In the genomic region with DNA sequence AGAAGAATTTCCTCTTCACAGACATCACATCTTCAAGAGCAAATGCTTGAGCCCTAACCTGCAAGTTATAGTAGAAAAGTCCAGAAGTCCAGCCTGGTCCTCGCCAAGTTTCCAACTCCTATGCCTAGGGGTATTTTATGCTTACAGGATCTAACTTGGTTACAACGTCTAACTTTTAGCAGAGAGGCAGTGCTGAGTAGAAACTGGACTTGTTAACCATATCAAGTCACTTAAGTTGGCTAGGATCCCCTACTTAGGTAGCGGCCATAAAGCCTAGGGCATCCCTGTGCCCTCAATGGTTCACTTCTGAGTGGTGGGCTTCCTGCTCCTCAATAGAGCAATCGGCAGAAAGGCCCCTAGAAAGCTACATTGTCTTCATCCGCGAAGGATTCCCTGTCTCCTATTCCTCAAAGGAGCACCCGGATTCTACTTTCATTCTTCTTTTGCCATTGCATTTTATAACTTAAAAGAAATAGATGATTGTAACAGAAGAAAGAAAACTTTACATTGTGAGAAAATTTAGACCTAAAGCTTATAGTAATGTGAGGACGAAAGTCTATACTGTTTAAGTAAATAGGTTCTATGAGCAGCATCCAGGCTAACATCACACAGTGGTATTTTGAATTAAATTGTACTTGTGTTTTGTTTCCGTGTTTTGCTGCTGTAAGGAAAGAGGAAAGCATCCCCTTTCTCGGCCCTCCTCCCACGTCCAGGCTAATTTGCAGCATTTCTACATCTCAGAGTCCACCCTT, we compare ENCODE assay signal across 8 cellular contexts. TPM values are rescaled to one million over a fixed set of nuclear protein-coding genes. Genes with fewer than 3 reads are reported as not detected.
A peak's percentile ranks its signal among the peaks of the same experiment; 100 is the strongest.
DNase-seq lines count a peak whose midpoint lies in the region; ATAC-seq and TF ChIP-seq lines count a peak whose summit lies in the region.

No MANE protein-coding gene starts in this region.

- H3K27ac ChIP-seq in SJCRH30 (no peak overlapping the region), fibroblast of lung (ENCODE audit: insufficient read depth, low read length) (peak overlapping the region; percentile 88), psoas muscle (no peak overlapping the region)

- intact Hi-C loops in Caco-2 (cut with micrococcal nuclease; ENCODE audit: unreplicated experiment): loop anchor here (5.0 kb wide), 1 partner anchor 244 kb away; no protein-coding TSS in a partner anchor
- intact Hi-C loops in psoas muscle (cut with DNase I): no loop called here

- peak overlapping the region; percentile 99 for H3K4me3 Mint-ChIP-seq in Caco-2 (ENCODE audit: unreplicated experiment)

- H3K27me3 ChIP-seq in Caco-2 (replicated peaks; ENCODE audit: control insufficient read depth, insufficient read depth, low read length) (no peaks in the 10 kb centered on the region), SJCRH30 (no peaks in the 10 kb centered on the region), fibroblast of lung (ENCODE audit: control insufficient read depth, insufficient read depth, low read length) (no peaks in the 10 kb centered on the region), psoas muscle (ENCODE audit: insufficient read depth in 3 of 3, low read length in 2 of 3) (peaks cover 0 to 3% (median 0%) of the 10 kb centered on the region in 3 donors)

- no peak for TF ChIP-seq CTCF in Caco-2 (IDR thresholded peaks at IDR 0.05; ENCODE audit: insufficient read depth in 1 of 2, low read depth in 1 of 2, low read length in 1 of 2, severe bottlenecking in 1 of 2, unreplicated experiment in 1 of 2)
- TF ChIP-seq CTCF in fibroblast of lung (conservative IDR thresholded peaks at IDR 0.05 in 1 of 2, IDR thresholded peaks at IDR 0.05 in 1 of 2; ENCODE audit: low read depth in 1 of 2, low read length in 2 of 2): no peak
- no peak for TF ChIP-seq CTCF in psoas muscle (IDR thresholded peaks at IDR 0.05)

- H3K4me1 Mint-ChIP-seq in Caco-2 (ENCODE audit: low read depth, unreplicated experiment): peaks cover 8% of the 10 kb centered on the region

- BruUV-seq in Caco-2 (replicated peaks; lab: Mats Ljungman, UMichigan): no TSS peak

- H3K4me3 ChIP-seq in Caco-2 (ENCODE audit: low read depth, low read length): peak overlapping the region; percentile 79
- peak overlapping the region; percentile 98 for H3K4me3 ChIP-seq in SJCRH30
- peak overlapping the region; percentile 79 to 91 (median 82) for H3K4me3 ChIP-seq in fibroblast of lung (replicated peaks in 1 of 4; ENCODE audit: control extremely low read depth in 1 of 4, insufficient read depth in 1 of 4, low read depth in 3 of 4, low read length in 4 of 4)
- H3K4me3 ChIP-seq in psoas muscle: peak overlapping the region; percentile 69

- no peaks in the 10 kb centered on the region for H3K9me3 Mint-ChIP-seq in Caco-2 (ENCODE audit: unreplicated experiment)

- H3K9me3 ChIP-seq in Caco-2: no peaks in the 10 kb centered on the region
- no peaks in the 10 kb centered on the region for H3K9me3 ChIP-seq in SJCRH30 (replicated peaks)
- no peaks in the 10 kb centered on the region for H3K9me3 ChIP-seq in fibroblast of lung (ENCODE audit: control insufficient read depth, insufficient read depth, low read depth, low read length)
- H3K9me3 ChIP-seq in psoas muscle: no peaks in the 10 kb centered on the region

- no peak overlapping the region for H3K9ac ChIP-seq in fibroblast of lung (ENCODE audit: insufficient read depth, low read length)

- H3K4me2 ChIP-seq in fibroblast of lung (ENCODE audit: extremely low read depth, insufficient read depth, low read length): peak overlapping the region; percentile 94

- H3K36me3 Mint-ChIP-seq in Caco-2 (ENCODE audit: insufficient read depth, unreplicated experiment): peaks cover 23% of the 10 kb centered on the region

- H4K20me1 ChIP-seq in fibroblast of lung (ENCODE audit: control insufficient read depth, extremely low read depth, insufficient read depth, low read length): no peaks in the 10 kb centered on the region

- CTCF ChIA-PET in Caco-2 (lab: Charles Lee): interaction anchor here (0.6 kb wide), 1 partner anchor 135 kb away, joined by 3 read pairs; no protein-coding TSS in a partner anchor

- H3K4me1 ChIP-seq in Caco-2 (peaks cover 5% of the 10 kb centered on the region; the same call in 1 of the 2 replicates), SJCRH30 (no peaks in the 10 kb centered on the region), fibroblast of lung (ENCODE audit: control insufficient read depth, extremely low read depth, insufficient read depth, low read length) (peaks cover 8% of the 10 kb centered on the region), psoas muscle (peaks cover 10% of the 10 kb centered on the region)

- DNase-seq in Caco-2 (no peak), SJCRH30 (no peak), fibroblast of lung (ENCODE audit: low read depth in 2 of 2) (no peak), psoas muscle (no peak), SHP77 (lab: John Stamatoyannopoulos, UW) (no peak), NCI-H82 (lab: John Stamatoyannopoulos, UW) (no peak)

- no peak for ATAC-seq in psoas muscle
- ATAC-seq in HG03378 (IDR thresholded peaks at IDR 0.05; ENCODE audit: unreplicated experiment): no peak
- no peak for ATAC-seq in GM19455 (IDR thresholded peaks at IDR 0.05; ENCODE audit: unreplicated experiment)

- WGBS in psoas muscle, 3 donors: 78 to 82% (median 80%) methylated on average over 11 of the region's 11 CpGs

- POLR2A ChIA-PET in Caco-2 (lab: Charles Lee): no interaction called here

- peaks cover 3% of the 10 kb centered on the region for H3K27me3 Mint-ChIP-seq in Caco-2 (ENCODE audit: insufficient read depth, unreplicated experiment)

- peak overlapping the region; percentile 92 for H3K27ac Mint-ChIP-seq in Caco-2 (ENCODE audit: unreplicated experiment)

- peaks cover 40% of the 10 kb centered on the region for H3K79me2 ChIP-seq in fibroblast of lung (ENCODE audit: control insufficient read depth, insufficient read depth, low read length)

- H2AFZ ChIP-seq in fibroblast of lung (ENCODE audit: low read length): peak overlapping the region; percentile 96

- H3K36me3 ChIP-seq in Caco-2 (ENCODE audit: control insufficient read depth, insufficient read depth, low read length) (no peaks in the 10 kb centered on the region), SJCRH30 (peaks cover 12% of the 10 kb centered on the region; the same call in 1 of the 2 replicates), fibroblast of lung (ENCODE audit: control insufficient read depth, insufficient read depth, low read length) (no peaks in the 10 kb centered on the region), psoas muscle (ENCODE audit: insufficient read depth in 1 of 2, low read depth in 1 of 2) (no peaks in the 10 kb centered on the region)

RNA-seq across cellular contexts. Expression of a gene that starts 1.3 kb away (rescaled TPM):
- total RNA-seq in Caco-2 (2022) (42.5 and 53.3 TPM in 2 replicates), fibroblast of lung (27.6 and 28.8 TPM in 2 replicates), psoas muscle (10 to 100 TPM; 11.0 to 16.6 (median 14.9) TPM)
- 50.5 and 53.1 TPM in 2 replicates for total RNA-seq in SJCRH30 (2014; rRNA removed; shearing (Covaris generic))
- polyA plus RNA-seq in fibroblast of lung (20.0 and 31.1 TPM in 2 replicates), psoas muscle (10 to 100 TPM in 1 of 3 donors, 1 to 10 TPM in 2; 4.3 to 15.5 (median 8.6) TPM)
- polyA plus RNA-seq in fibroblast of lung (2012): 15.9 and 26.2 TPM in 2 replicates
- 21.1 and 22.6 TPM in 2 replicates for polyA minus RNA-seq in fibroblast of lung (ENCODE audit: low replicate concordance)
